Comparison of ENCODE assay signal across 8 cellular contexts in genomic region chr9:124617477-124618141, GRCh38.
DNase-seq lines count a peak whose midpoint lies in the region; ATAC-seq and TF ChIP-seq lines count a peak whose summit lies in the region.

No MANE protein-coding gene starts in this region.

- DNase-seq in C1 segment of cervical spinal cord (lab: John Stamatoyannopoulos, UW) (peak in 12 of 14 donors; percentile 11 to 78 (median 52)), GM23338 (ENCODE audit: low spot score) (peak; percentile 87), NCI-H2196 (lab: John Stamatoyannopoulos, UW; ENCODE audit: unreplicated experiment) (peak; percentile 80), cerebellar cortex (ENCODE audit: low spot score) (peak; percentile 89), kidney tubule cell (ENCODE audit: low spot score) (peak; percentile 81)
- peak; percentile 74 for DNase-seq in activated CD4-positive, CD25-positive, alpha-beta regulatory T cell treated with anti-CD3 and anti-CD28 coated beads, Interleukin-2, amount 50 U/mL, for 72 hours
- peak; percentile 74 for DNase-seq in stimulated activated CD4-positive, alpha-beta T cell treated with anti-CD3 and anti-CD28 coated beads, Interleukin-4, amount 100 ng/mL, for 1 hour

- H3K9me2 ChIP-seq in GM23338 (ENCODE audit: insufficient read depth), result no peaks in the 10 kb centered on the region

- H4K20me1 ChIP-seq in GM23338 (replicated peaks; ENCODE audit: insufficient read depth), result no peaks in the 10 kb centered on the region

- H3K36me3 Mint-ChIP-seq in GM23338 (ENCODE audit: low read depth), result no peaks in the 10 kb centered on the region

- H3K4me2 ChIP-seq in GM23338, result peak overlapping the region; percentile 33

- H3K27me3 Mint-ChIP-seq in GM23338 (ENCODE audit: insufficient read depth, low read depth, poor library complexity), result peaks cover 4% of the 10 kb centered on the region

- 0 out of 3 replicates have a peak overlapping the region, but pooled peaks have one; percentile 4 for H3K4me3 Mint-ChIP-seq in GM23338

- ATAC-seq in GM23338 (peak; percentile 92), HG02840 (IDR thresholded peaks at IDR 0.05; ENCODE audit: low FRiP score, unreplicated experiment) (no peak)

- H3K36me3 ChIP-seq in GM23338 (ENCODE audit: insufficient read depth), result no peaks in the 10 kb centered on the region

- no peaks in the 10 kb centered on the region for H3K27me3 ChIP-seq in GM23338 (ENCODE audit: insufficient read depth)

- peak; percentile 96 to 97 for TF ChIP-seq CTCF in GM23338 (conservative IDR thresholded peaks at IDR 0.05; ENCODE audit: low read depth in 2 of 2)

- peaks cover 58% of the 10 kb centered on the region for H3K4me1 ChIP-seq in GM23338 (ENCODE audit: insufficient read depth)

- H3F3A ChIP-seq in GM23338 (replicated peaks; ENCODE audit: low read depth), result 0 out of 2 replicates have a peak, but pooled peaks cover 5% of the 10 kb centered on the region

- H3K4me3 ChIP-seq in GM23338, result no peak overlapping the region

- peaks cover 3% of the 10 kb centered on the region; the same call in 1 of the 2 replicates for H3K79me2 ChIP-seq in GM23338 (replicated peaks; ENCODE audit: insufficient read depth)

- peak overlapping the region; percentile 90 for H3K27ac Mint-ChIP-seq in GM23338

- H3K27ac ChIP-seq in GM23338 (ENCODE audit: low read depth), result peak overlapping the region; percentile 43; the same call in 1 of the 2 replicates

- H3K4me1 Mint-ChIP-seq in GM23338, result peaks cover 57% of the 10 kb centered on the region

- H2AFZ ChIP-seq in GM23338, result no peak overlapping the region

- H3K9me3 Mint-ChIP-seq in GM23338, result no peaks in the 10 kb centered on the region

TF ChIP-seq in GM23338, 12 proteins besides CTCF, POLR2A, EP300 and RAD21:
- TF ChIP-seq ZNF331 (CRISPR knock-in tag; IDR thresholded peaks at IDR 0.05; ENCODE audit: low read depth), result no peak
- TF ChIP-seq EZH2phosphoT487 (IDR thresholded peaks at IDR 0.05; ENCODE audit: unreplicated experiment), result no peak
- TF ChIP-seq POLR2AphosphoS5 (IDR thresholded peaks at IDR 0.05; ENCODE audit: low read depth), result no peak
- TF ChIP-seq STAT1 (IDR thresholded peaks at IDR 0.05; ENCODE audit: unreplicated experiment), result no peak
- TF ChIP-seq CREB1 (CRISPR knock-in tag; IDR thresholded peaks at IDR 0.05; ENCODE audit: low read depth), result no peak
- no peak for TF ChIP-seq ZNF462 (CRISPR knock-in tag; IDR thresholded peaks at IDR 0.05)
- TF ChIP-seq NANOG (IDR thresholded peaks at IDR 0.05; ENCODE audit: borderline replicate concordance), result no peak
- TF ChIP-seq JUNB (IDR thresholded peaks at IDR 0.05; ENCODE audit: unreplicated experiment), result no peak
- TF ChIP-seq EZH2 (IDR thresholded peaks at IDR 0.05; ENCODE audit: low read depth, unreplicated experiment), result no peak
- no peak for TF ChIP-seq ZNF114 (CRISPR knock-in tag; IDR thresholded peaks at IDR 0.05)
- no peak for TF ChIP-seq ETS1 (IDR thresholded peaks at IDR 0.05)
- no peak for TF ChIP-seq REST (IDR thresholded peaks at IDR 0.05; ENCODE audit: unreplicated experiment)
TF ChIP-seq in GM23338: peak in this region for 0.
